1 cellular context compared by ENCODE assay signal in the genomic region with DNA sequence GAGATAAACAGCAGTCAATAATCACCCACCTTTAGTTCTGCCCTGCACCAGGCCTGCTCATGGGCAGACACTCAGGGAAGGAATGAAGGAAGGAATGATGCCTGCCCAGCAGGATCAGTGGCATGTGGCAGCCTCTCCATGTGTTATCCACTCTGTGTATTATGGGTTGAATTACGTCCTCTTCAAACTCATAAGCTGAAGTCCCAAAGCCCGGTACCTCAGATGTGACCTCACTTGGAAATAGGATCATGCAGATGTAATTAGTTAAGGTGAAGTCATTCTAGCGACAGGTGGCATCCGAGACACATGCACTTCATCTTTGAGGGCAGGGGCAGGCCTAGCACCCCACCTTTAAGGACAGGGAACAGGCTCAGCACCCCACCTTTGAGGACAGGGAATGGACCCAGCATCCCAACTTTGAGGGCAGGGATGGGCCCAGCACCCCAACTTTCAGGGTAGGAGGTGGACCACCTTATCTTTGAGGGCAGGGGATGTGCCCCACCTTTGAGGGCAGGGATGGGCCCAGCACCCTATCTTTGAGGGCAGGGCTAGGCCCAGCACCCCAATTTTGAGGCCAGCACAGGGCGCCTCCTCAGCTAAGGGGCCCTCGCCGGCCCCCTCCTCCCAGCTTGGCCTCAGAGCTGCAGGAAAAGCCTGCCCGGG.
TF ChIP-seq lines count a peak whose summit lies in the region.

No MANE protein-coding gene starts in this region.

TF ChIP-seq in GM12891, 5 proteins besides CTCF, POLR2A, EP300 and RAD21:
- TF ChIP-seq POLR2AphosphoS5 (IDR thresholded peaks at IDR 0.05; ENCODE audit: low read depth, low read length) (no peak), PAX5 (IDR thresholded peaks at IDR 0.05; ENCODE audit: insufficient read depth, low read length, severe bottlenecking) (no peak), POU2F2 (IDR thresholded peaks at IDR 0.05; ENCODE audit: low read depth, low read length) (no peak), SPI1 (IDR thresholded peaks at IDR 0.05; ENCODE audit: low read depth, low read length) (no peak), TAF1 (IDR thresholded peaks at IDR 0.05; ENCODE audit: low read depth, low read length) (no peak)
